Comparison of ENCODE assay signal across 1 cellular context in genomic region chr18:8706981-8707940, GRCh38.
TF ChIP-seq lines count a peak whose summit lies in the region.

No MANE protein-coding gene starts in this region.

TF ChIP-seq in IMR-90, 13 proteins besides CTCF, POLR2A, EP300 and RAD21 (continued from another document):
- no peak for TF ChIP-seq USF2 (IDR thresholded peaks at IDR 0.05; ENCODE audit: low read depth, low read length)
- no peak for TF ChIP-seq RFX5 (IDR thresholded peaks at IDR 0.05; ENCODE audit: low read depth, low read length)
- TF ChIP-seq NFE2L2 (IDR thresholded peaks at IDR 0.05; ENCODE audit: low read depth, low read length) = no peak
TF ChIP-seq in IMR-90: peak in this region for 4.
